8 cellular contexts compared by ENCODE assay signal in the genomic region with DNA sequence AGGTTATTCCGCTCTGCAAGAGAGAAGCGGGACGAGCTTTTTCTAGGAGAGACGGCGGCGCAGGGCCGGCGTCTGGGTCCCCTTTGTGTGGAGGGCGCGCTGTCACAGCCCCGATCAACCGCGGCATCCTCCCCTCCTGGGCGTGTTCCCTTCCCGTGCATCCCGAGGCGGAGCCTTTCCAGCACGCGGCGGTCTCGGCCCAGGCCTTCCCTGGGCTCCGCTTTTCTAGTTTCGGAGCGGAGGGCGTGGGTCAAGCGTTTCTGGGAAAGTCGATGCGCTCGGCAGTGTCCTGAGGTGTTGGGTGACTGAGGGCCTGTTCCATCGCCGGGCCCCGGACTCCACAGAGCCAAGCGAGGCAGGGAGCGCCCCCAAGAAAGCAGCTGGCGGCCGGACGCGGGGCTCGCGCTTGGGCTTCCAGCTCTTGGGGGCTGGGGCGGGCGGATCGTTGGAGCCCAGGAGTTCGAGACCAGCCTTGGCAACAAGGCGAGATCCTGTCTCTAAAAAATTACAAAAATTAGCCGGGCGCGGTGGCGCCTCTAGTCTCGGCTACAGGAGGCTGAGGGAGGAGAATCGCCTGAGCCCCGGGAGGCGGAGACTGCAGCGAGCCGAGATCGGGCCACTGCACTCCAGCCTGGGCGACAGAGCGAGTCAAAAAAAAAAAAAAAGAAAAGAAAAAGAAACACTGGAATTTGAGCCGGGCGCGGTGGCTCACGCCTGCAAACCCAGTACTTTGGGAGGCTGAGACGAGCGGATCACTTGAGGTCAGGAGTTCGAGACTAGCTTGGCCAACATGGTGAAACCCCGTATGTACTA. TPM values are rescaled to one million over a fixed set of nuclear protein-coding genes. Genes with fewer than 3 reads are reported as not detected.
DNase-seq lines count a peak whose midpoint lies in the region; ATAC-seq and TF ChIP-seq lines count a peak whose summit lies in the region.

No MANE protein-coding gene starts in this region.

- peak; percentile 25 to 43 for DNase-seq in activated T-cell treated with anti-CD3 and anti-CD28 coated beads, Interleukin-2, amount 50 U/mL, for 72 hours
- DNase-seq in activated T-cell treated with anti-CD3 and anti-CD28 coated beads for 4 hours (no peak), fibroblast of lung (ENCODE audit: low read depth in 2 of 2) (peak in 1 of 2 donors; percentile 69), osteocyte (ENCODE audit: extremely low spot score, unreplicated experiment) (no peak), NCI-H1417 (lab: John Stamatoyannopoulos, UW) (no peak), OCI-M1 (lab: John Stamatoyannopoulos, UW) (no peak)

- H3K27me3 Mint-ChIP-seq in activated T-cell treated with anti-CD3 and anti-CD28 coated beads, Interleukin-2, amount 50 U/mL, for 72 hours (ENCODE audit: low read depth): no peaks in the 10 kb centered on the region
- H3K27me3 Mint-ChIP-seq in osteocyte (ENCODE audit: unreplicated experiment): no peaks in the 10 kb centered on the region

- H3K27ac Mint-ChIP-seq in activated T-cell treated with anti-CD3 and anti-CD28 coated beads, Interleukin-2, amount 50 U/mL, for 72 hours: peak overlapping the region; percentile 80
- peak overlapping the region; percentile 98 for H3K27ac Mint-ChIP-seq in osteocyte (ENCODE audit: unreplicated experiment)

- H2AFZ ChIP-seq in fibroblast of lung (ENCODE audit: low read length): peak overlapping the region; percentile 60

- H3K27me3 ChIP-seq in fibroblast of lung (ENCODE audit: control insufficient read depth, insufficient read depth, low read length): no peaks in the 10 kb centered on the region

- H3K4me3 Mint-ChIP-seq in activated T-cell treated with anti-CD3 and anti-CD28 coated beads, Interleukin-2, amount 50 U/mL, for 72 hours: peak overlapping the region; percentile 70 to 95
- peak overlapping the region; percentile 92 for H3K4me3 Mint-ChIP-seq in osteocyte (ENCODE audit: unreplicated experiment)

- H3K4me3 ChIP-seq in fibroblast of lung (replicated peaks in 1 of 4; ENCODE audit: control extremely low read depth in 1 of 4, insufficient read depth in 1 of 4, low read depth in 3 of 4, low read length in 4 of 4): peak overlapping the region; percentile 80 to 91 (median 85)

- peak overlapping the region; percentile 93 for H3K4me2 ChIP-seq in fibroblast of lung (ENCODE audit: extremely low read depth, insufficient read depth, low read length)

- peak overlapping the region; percentile 89 for H3K9ac ChIP-seq in fibroblast of lung (ENCODE audit: insufficient read depth, low read length)

- peaks cover 30% of the 10 kb centered on the region for H3K79me2 ChIP-seq in fibroblast of lung (ENCODE audit: control insufficient read depth, insufficient read depth, low read length)

- H4K20me1 ChIP-seq in fibroblast of lung (ENCODE audit: control insufficient read depth, extremely low read depth, insufficient read depth, low read length): no peaks in the 10 kb centered on the region

- peaks cover under 1% of the 10 kb centered on the region for H3K4me1 ChIP-seq in fibroblast of lung (ENCODE audit: control insufficient read depth, extremely low read depth, insufficient read depth, low read length)

- H3K9me3 Mint-ChIP-seq in activated T-cell treated with anti-CD3 and anti-CD28 coated beads, Interleukin-2, amount 50 U/mL, for 72 hours: peaks cover 0 to 3% of the 10 kb centered on the region in 2 donors
- no peaks in the 10 kb centered on the region for H3K9me3 Mint-ChIP-seq in osteocyte (ENCODE audit: unreplicated experiment)

- no peaks in the 10 kb centered on the region for H3K36me3 ChIP-seq in fibroblast of lung (ENCODE audit: control insufficient read depth, insufficient read depth, low read length)

- no peak for ATAC-seq in activated T-cell treated with anti-CD3 and anti-CD28 coated beads, Interleukin-2, amount 50 U/mL, for 72 hours (replicated peaks in 1 of 2)
- ATAC-seq in GM21529 (IDR thresholded peaks at IDR 0.05; ENCODE audit: unreplicated experiment): no peak

- H3K36me3 Mint-ChIP-seq in activated T-cell treated with anti-CD3 and anti-CD28 coated beads, Interleukin-2, amount 50 U/mL, for 72 hours (ENCODE audit: insufficient read depth in 2 of 2): peaks cover 2 to 7% of the 10 kb centered on the region in 2 donors
- peaks cover 4% of the 10 kb centered on the region for H3K36me3 Mint-ChIP-seq in osteocyte (ENCODE audit: unreplicated experiment)

- peaks cover 36% of the 10 kb centered on the region for H3K4me1 Mint-ChIP-seq in activated T-cell treated with anti-CD3 and anti-CD28 coated beads, Interleukin-2, amount 50 U/mL, for 72 hours (ENCODE audit: low read depth)
- peaks cover 42% of the 10 kb centered on the region for H3K4me1 Mint-ChIP-seq in osteocyte (ENCODE audit: unreplicated experiment)

- no peaks in the 10 kb centered on the region for H3K9me3 ChIP-seq in fibroblast of lung (ENCODE audit: control insufficient read depth, insufficient read depth, low read depth, low read length)

- H3K27ac ChIP-seq in VCaP (peak overlapping the region; percentile 87), fibroblast of lung (ENCODE audit: insufficient read depth, low read length) (peak overlapping the region; percentile 87)

- TF ChIP-seq CTCF in VCaP (conservative IDR thresholded peaks at IDR 0.05) (no peak), fibroblast of lung (conservative IDR thresholded peaks at IDR 0.05 in 1 of 2, IDR thresholded peaks at IDR 0.05 in 1 of 2; ENCODE audit: low read depth in 1 of 2, low read length in 2 of 2) (no peak), osteocyte (IDR thresholded peaks at IDR 0.05) (no peak)

RNA-seq across cellular contexts. Expression of a gene that starts 0.8 kb away (rescaled TPM):
- total RNA-seq in activated T-cell treated with anti-CD3 and anti-CD28 coated beads, Interleukin-2, amount 50 U/mL, for 72 hours: 10 to 100 TPM; 13.7 to 16.1 TPM
- 33.4 and 34.3 TPM in 2 replicates for total RNA-seq in fibroblast of lung
- polyA plus RNA-seq in fibroblast of lung: 5.3 and 6.2 TPM in 2 replicates
- polyA plus RNA-seq in fibroblast of lung (2012): 9.6 and 13.1 TPM in 2 replicates
- 19.3 and 40.5 TPM in 2 replicates for polyA minus RNA-seq in fibroblast of lung (ENCODE audit: low replicate concordance)
- total RNA-seq in osteocyte: 36.4 and 38.2 TPM in 2 replicates

RNA-seq across cellular contexts. Expression of a gene that starts 1.1 kb away (rescaled TPM):
- total RNA-seq in activated T-cell treated with anti-CD3 and anti-CD28 coated beads, Interleukin-2, amount 50 U/mL, for 72 hours: 10 to 100 TPM; 28.3 to 30.1 TPM
- 4.6 and 7.8 TPM in 2 replicates for total RNA-seq in fibroblast of lung
- 6.2 and 7.4 TPM in 2 replicates for polyA plus RNA-seq in fibroblast of lung
- polyA plus RNA-seq in fibroblast of lung (2012): 5.9 and 6.1 TPM in 2 replicates
- 25.4 and 58.4 TPM in 2 replicates for polyA minus RNA-seq in fibroblast of lung (ENCODE audit: low replicate concordance)
- 29.4 and 30.1 TPM in 2 replicates for total RNA-seq in osteocyte

Comparison
In these comparisons a context has a peak if more than half of its experiments do, and no peak if none do; other contexts are left out.
1. DNase-seq: peak in activated T-cell treated with anti-CD3 and anti-CD28 coated beads, Interleukin-2, amount 50 U/mL, for 72 hours (2 of 2); none in activated T-cell treated with anti-CD3 and anti-CD28 coated beads for 4 hours (single experiment), osteocyte (single experiment), NCI-H1417 (0 of 3) and OCI-M1 (single experiment).